Comparison of ENCODE assay signal across 8 cellular contexts in the genomic region with DNA sequence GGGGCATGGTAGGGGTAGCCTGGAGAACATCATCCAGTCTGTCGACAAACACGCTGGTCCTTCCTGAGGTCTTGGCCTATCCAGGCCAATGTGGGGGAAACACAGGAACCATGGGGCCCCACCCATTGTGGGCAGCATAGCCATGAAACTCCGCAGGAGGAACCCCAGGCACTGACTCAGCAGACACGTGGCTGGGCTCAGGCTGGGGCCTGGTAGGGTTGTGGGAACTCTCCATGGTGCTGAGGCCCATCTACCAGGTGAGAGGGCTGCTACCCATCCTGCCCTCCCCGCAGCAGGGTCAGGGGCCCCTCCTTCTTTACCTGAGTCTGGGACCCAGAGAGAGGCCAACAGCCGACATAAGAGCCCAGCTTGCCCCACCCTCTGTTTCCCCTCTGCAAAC.
A peak's percentile ranks its signal among the peaks of the same experiment; 100 is the strongest.
DNase-seq lines count a peak whose midpoint lies in the region; TF ChIP-seq lines count a peak whose summit lies in the region.

No MANE protein-coding gene starts in this region.

- DNase-seq in AG10803 (ENCODE audit: low read depth) (peak; percentile 15), HuH-7.5 (ENCODE audit: low spot score) (peak; percentile 75), erythroblast (lab: John Stamatoyannopoulos, UW) (peak; percentile 73 to 87), skeletal muscle cell (ENCODE audit: low read depth) (peak; percentile 12), DMS53 treated with DMSO at 0.1 percent for 48 hours (lab: John Stamatoyannopoulos, UW; ENCODE audit: unreplicated experiment) (no peak), superior temporal gyrus (ENCODE audit: extremely low spot score) (no peak), GOT3 (lab: John Stamatoyannopoulos, UW) (no peak)
- DNase-seq in activated CD4-positive, alpha-beta T cell treated with anti-CD3 and anti-CD28 coated beads for 48 hours, result peak; percentile 84

- H3K4me3 ChIP-seq in AG10803 (ENCODE audit: low read length) (no peak overlapping the region), skeletal muscle cell (ENCODE audit: low read depth, low read length) (no peak overlapping the region)

- no peak for TF ChIP-seq CTCF in AG10803 (conservative IDR thresholded peaks at IDR 0.05; ENCODE audit: low read length)

- no peak for TF ChIP-seq POLR2A in erythroblast (IDR thresholded peaks at IDR 0.05; ENCODE audit: low read length)

Comparison
In these comparisons a context has a peak if more than half of its experiments do, and no peak if none do; other contexts are left out.
1. DNase-seq: peak in AG10803 (single experiment), HuH-7.5 (single experiment), activated CD4-positive, alpha-beta T cell treated with anti-CD3 and anti-CD28 coated beads for 48 hours (single experiment), erythroblast (2 of 2) and skeletal muscle cell (single experiment); none in DMS53 treated with DMSO at 0.1 percent for 48 hours (single experiment), superior temporal gyrus (single experiment) and GOT3 (single experiment).